Comparison of ENCODE assay signal across 9 cellular contexts in the genomic region with DNA sequence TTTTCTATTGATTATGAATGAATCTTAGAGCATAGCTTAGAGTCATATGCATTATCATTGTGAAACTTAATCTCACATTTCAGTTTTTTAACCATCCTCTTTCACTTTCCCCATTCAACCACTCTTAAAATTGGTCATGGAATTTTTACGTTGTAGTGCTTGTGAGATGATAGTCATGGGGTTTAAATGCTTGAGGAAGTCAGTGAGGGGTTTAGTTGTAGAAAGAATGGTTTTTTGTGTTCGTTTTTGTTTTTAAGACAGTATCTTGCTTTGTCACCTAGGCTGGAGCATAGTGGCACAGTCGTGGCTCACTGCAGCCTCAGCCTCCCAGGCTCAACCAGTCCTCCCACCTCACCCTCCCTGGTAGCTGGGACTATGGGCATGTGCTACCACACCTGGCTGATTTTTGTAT. TPM values are rescaled to one million over a fixed set of nuclear protein-coding genes. Genes with fewer than 3 reads are reported as not detected.
DNase-seq lines count a peak whose midpoint lies in the region; ATAC-seq and TF ChIP-seq lines count a peak whose summit lies in the region.
"Had no signal": no experiment of that assay in that cellular context is flagged by ENCODE, and none has a peak within 500 bp of the region (broad histone marks: within the 10 kb centered on the region; RNA-seq: fewer than 3 reads in every experiment).

No MANE protein-coding gene starts in this region.

- H3K4me3 ChIP-seq in right lobe of liver, result no peak overlapping the region

- H3K27me3 ChIP-seq in right lobe of liver, result no peaks in the 10 kb centered on the region

- H3K27ac ChIP-seq in right lobe of liver, result peak overlapping the region in 2 of 3 donors; percentile 23 to 68

- TF ChIP-seq POLR2A in GM18505 (IDR thresholded peaks at IDR 0.05; ENCODE audit: borderline replicate concordance, extremely low read depth, insufficient read depth, insufficient read length) (no peak), right lobe of liver (IDR thresholded peaks at IDR 0.05) (no peak)

- H3K36me3 ChIP-seq in right lobe of liver, result no peaks in the 10 kb centered on the region

- WGBS in right lobe of liver (ENCODE audit: insufficient coverage, low coverage, low lambda C conversion rate, missing lambda C conversion rate), result 25% methylated on average over 3 of the region's 3 CpGs

- H3K9me3 ChIP-seq in right lobe of liver, result no peaks in the 10 kb centered on the region

- intact Hi-C loops in right lobe of liver (cut with DNase I), result no loop called here
- intact Hi-C loops in left cardiac atrium (cut with DNase I), result no loop called here

- DNase-seq in right lobe of liver (no peak), DMS53 treated with DMSO at 0.1 percent for 48 hours (lab: John Stamatoyannopoulos, UW; ENCODE audit: unreplicated experiment) (no peak), 8988T (no peak), AG08396 (ENCODE audit: low spot score) (no peak), left cardiac atrium (no peak)
- DNase-seq: NCI-H1436 had no signal

- H3K4me1 ChIP-seq in right lobe of liver, result peaks cover 0 to 37% (median 11%) of the 10 kb centered on the region in 4 donors

- ATAC-seq in GM18505 (IDR thresholded peaks at IDR 0.05; ENCODE audit: unreplicated experiment) (peak; percentile 67), GM21576 (IDR thresholded peaks at IDR 0.05; ENCODE audit: unreplicated experiment) (peak; percentile 60), HG03565 (IDR thresholded peaks at IDR 0.05; ENCODE audit: unreplicated experiment) (peak; percentile 55), right lobe of liver (no peak), left cardiac atrium (no peak)

- TF ChIP-seq CTCF in right lobe of liver (IDR thresholded peaks at IDR 0.05), result no peak

RNA-seq across cellular contexts. Expression of a gene that starts 19.6 kb away (rescaled TPM):
- total RNA-seq in right lobe of liver, result 10 to 100 TPM in 5 of 6 experiments, 1 to 10 TPM in 1; 7.9 to 37.2 (median 17.1) TPM
- total RNA-seq in left cardiac atrium, result 10 to 100 TPM; 12.7 to 21.1 TPM

Comparison
In these comparisons a context has a peak if more than half of its experiments do, and no peak if none do; other contexts are left out.
1. ATAC-seq: peak in GM18505 (single experiment), GM21576 (single experiment) and HG03565 (single experiment); none in right lobe of liver (0 of 4) and left cardiac atrium (0 of 2).